10 cellular contexts compared by ENCODE assay signal in the genomic region with DNA sequence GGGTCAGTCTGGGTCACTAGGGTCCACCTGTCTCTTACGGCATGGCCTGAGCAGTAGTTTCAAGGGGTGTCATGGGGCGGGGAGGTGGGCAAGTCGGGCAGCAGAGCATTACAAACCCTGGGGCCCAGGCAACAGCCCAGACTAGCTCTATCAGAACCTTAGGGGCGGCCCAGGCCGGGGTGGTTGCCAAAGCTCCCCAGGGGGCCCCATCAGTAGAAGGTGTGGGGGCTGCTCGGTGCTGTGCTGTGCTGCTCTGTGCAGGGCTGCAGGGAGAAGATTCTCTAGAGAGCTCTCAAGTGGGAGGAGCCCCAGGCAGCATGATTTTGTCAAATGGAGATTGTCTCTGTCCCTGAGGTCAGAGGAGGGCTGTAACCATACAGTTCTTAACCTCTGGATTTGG. TPM values are rescaled to one million over a fixed set of nuclear protein-coding genes. Genes with fewer than 3 reads are reported as not detected.
A peak's percentile ranks its signal among the peaks of the same experiment; 100 is the strongest.
DNase-seq lines count a peak whose midpoint lies in the region; ATAC-seq and TF ChIP-seq lines count a peak whose summit lies in the region.
"Had no signal": no experiment of that assay in that cellular context is flagged by ENCODE, and none has a peak within 500 bp of the region (broad histone marks: within the 10 kb centered on the region; RNA-seq: fewer than 3 reads in every experiment).

No MANE protein-coding gene starts in this region.

- TF ChIP-seq EP300 in esophagus muscularis mucosa (IDR thresholded peaks at IDR 0.05), result no peak

- intact Hi-C loops in esophagus muscularis mucosa (cut with DNase I), result no loop called here

- H3K9me3 ChIP-seq in esophagus muscularis mucosa, result no peaks in the 10 kb centered on the region

- TF ChIP-seq POLR2A in esophagus muscularis mucosa (IDR thresholded peaks at IDR 0.05; ENCODE audit: low read depth), result no peak

- DNase-seq in HUDEP-2 (lab: John Stamatoyannopoulos, UW; ENCODE audit: unreplicated experiment in 76 of 76) (peak in 70 of 76 experiments; percentile 20 to 96 (median 56)), NCI-H510A (lab: John Stamatoyannopoulos, UW) (no peak), esophagus muscularis mucosa (ENCODE audit: extremely low spot score) (no peak), left lobe of liver (ENCODE audit: low spot score) (no peak)
- DNase-seq in effector CD8-positive, alpha-beta T cell (lab: John Stamatoyannopoulos, UW), result peak; percentile 11

- peak; percentile 27 for ATAC-seq in GM18499 (IDR thresholded peaks at IDR 0.05; ENCODE audit: insufficient read depth, unreplicated experiment)
- peak; percentile 32 for ATAC-seq in GM21423 (IDR thresholded peaks at IDR 0.05; ENCODE audit: unreplicated experiment)
- no peak for ATAC-seq in SK-N-SH treated with all-trans-retinoic acid at 6 μM for 48 hours
- ATAC-seq in left lobe of liver, result no peak

- H3K4me1 ChIP-seq in esophagus muscularis mucosa, result peaks cover 0 to 7% (median 7%) of the 10 kb centered on the region in 4 donors

- H3K36me3 ChIP-seq in esophagus muscularis mucosa, result no peaks in the 10 kb centered on the region

- no peak for TF ChIP-seq CTCF in esophagus muscularis mucosa (IDR thresholded peaks at IDR 0.05)

- no peaks in the 10 kb centered on the region for H3K27me3 ChIP-seq in esophagus muscularis mucosa

- no peak overlapping the region for H3K4me3 ChIP-seq in esophagus muscularis mucosa

- 87% methylated on average over 3 of the region's 6 CpGs for whole genome bisulfite sequencing in esophagus muscularis mucosa

- no peak overlapping the region for H3K27ac ChIP-seq in esophagus muscularis mucosa (replicated peaks in 1 of 4)
- H3K27ac ChIP-seq: epithelial cell of prostate had no signal

TF ChIP-seq in SK-N-SH treated with all-trans-retinoic acid at 6 μM for 48 hours, 23 proteins besides CTCF, POLR2A, EP300 and RAD21:
- no peak for TF ChIP-seq ISL1 (CRISPR knock-in tag; IDR thresholded peaks at IDR 0.05)
- no peak for TF ChIP-seq GLIS3 (CRISPR knock-in tag; IDR thresholded peaks at IDR 0.05)
- TF ChIP-seq ZNF70 (CRISPR knock-in tag; IDR thresholded peaks at IDR 0.05), result no peak
- no peak for TF ChIP-seq BACH2 (CRISPR knock-in tag; IDR thresholded peaks at IDR 0.05; ENCODE audit: borderline replicate concordance)
- no peak for TF ChIP-seq ZFP3 (CRISPR knock-in tag; IDR thresholded peaks at IDR 0.05)
- no peak for TF ChIP-seq PPARA (CRISPR knock-in tag; IDR thresholded peaks at IDR 0.05; ENCODE audit: borderline replicate concordance)
- TF ChIP-seq ZC3H10 (CRISPR knock-in tag; IDR thresholded peaks at IDR 0.05), result no peak
- no peak for TF ChIP-seq ARNTL (CRISPR knock-in tag; IDR thresholded peaks at IDR 0.05; ENCODE audit: borderline replicate concordance, low read depth)
- TF ChIP-seq, protein P1, sequence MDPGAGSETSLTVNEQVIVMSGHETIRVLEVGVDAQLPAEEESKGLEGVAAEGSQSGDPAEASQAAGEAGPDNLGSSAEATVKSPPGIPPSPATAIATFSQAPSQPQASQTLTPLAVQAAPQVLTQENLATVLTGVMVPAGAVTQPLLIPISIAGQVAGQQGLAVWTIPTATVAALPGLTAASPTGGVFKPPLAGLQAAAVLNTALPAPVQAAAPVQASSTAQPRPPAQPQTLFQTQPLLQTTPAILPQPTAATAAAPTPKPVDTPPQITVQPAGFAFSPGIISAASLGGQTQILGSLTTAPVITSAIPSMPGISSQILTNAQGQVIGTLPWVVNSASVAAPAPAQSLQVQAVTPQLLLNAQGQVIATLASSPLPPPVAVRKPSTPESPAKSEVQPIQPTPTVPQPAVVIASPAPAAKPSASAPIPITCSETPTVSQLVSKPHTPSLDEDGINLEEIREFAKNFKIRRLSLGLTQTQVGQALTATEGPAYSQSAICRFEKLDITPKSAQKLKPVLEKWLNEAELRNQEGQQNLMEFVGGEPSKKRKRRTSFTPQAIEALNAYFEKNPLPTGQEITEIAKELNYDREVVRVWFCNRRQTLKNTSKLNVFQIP (CRISPR knock-in tag; IDR thresholded peaks at IDR 0.05; ENCODE audit: borderline replicate concordance, low read depth), result no peak
- TF ChIP-seq ZNF8 (CRISPR knock-in tag; IDR thresholded peaks at IDR 0.05), result no peak
- no peak for TF ChIP-seq TCF4 (CRISPR knock-in tag; IDR thresholded peaks at IDR 0.05; ENCODE audit: borderline replicate concordance)
- TF ChIP-seq OSR1 (CRISPR knock-in tag; IDR thresholded peaks at IDR 0.05), result no peak
- TF ChIP-seq ZFP30 (CRISPR knock-in tag; IDR thresholded peaks at IDR 0.05), result no peak
- TF ChIP-seq, protein P2, sequence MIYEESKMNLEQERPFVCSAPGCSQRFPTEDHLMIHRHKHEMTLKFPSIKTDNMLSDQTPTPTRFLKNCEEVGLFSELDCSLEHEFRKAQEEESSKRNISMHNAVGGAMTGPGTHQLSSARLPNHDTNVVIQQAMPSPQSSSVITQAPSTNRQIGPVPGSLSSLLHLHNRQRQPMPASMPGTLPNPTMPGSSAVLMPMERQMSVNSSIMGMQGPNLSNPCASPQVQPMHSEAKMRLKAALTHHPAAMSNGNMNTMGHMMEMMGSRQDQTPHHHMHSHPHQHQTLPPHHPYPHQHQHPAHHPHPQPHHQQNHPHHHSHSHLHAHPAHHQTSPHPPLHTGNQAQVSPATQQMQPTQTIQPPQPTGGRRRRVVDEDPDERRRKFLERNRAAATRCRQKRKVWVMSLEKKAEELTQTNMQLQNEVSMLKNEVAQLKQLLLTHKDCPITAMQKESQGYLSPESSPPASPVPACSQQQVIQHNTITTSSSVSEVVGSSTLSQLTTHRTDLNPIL (CRISPR knock-in tag; IDR thresholded peaks at IDR 0.05; ENCODE audit: low read depth), result no peak
- TF ChIP-seq, protein P3, sequence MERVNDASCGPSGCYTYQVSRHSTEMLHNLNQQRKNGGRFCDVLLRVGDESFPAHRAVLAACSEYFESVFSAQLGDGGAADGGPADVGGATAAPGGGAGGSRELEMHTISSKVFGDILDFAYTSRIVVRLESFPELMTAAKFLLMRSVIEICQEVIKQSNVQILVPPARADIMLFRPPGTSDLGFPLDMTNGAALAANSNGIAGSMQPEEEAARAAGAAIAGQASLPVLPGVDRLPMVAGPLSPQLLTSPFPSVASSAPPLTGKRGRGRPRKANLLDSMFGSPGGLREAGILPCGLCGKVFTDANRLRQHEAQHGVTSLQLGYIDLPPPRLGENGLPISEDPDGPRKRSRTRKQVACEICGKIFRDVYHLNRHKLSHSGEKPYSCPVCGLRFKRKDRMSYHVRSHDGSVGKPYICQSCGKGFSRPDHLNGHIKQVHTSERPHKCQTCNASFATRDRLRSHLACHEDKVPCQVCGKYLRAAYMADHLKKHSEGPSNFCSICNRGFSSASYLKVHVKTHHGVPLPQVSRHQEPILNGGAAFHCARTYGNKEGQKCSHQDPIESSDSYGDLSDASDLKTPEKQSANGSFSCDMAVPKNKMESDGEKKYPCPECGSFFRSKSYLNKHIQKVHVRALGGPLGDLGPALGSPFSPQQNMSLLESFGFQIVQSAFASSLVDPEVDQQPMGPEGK (CRISPR knock-in tag; IDR thresholded peaks at IDR 0.05; ENCODE audit: borderline replicate concordance), result no peak
- no peak for TF ChIP-seq TOX (CRISPR knock-in tag; IDR thresholded peaks at IDR 0.05; ENCODE audit: borderline replicate concordance)

RNA-seq across cellular contexts. Expression of a gene that starts 36.4 kb away (rescaled TPM):
- 1 to 10 TPM in 3 of 4 donors, under 1 TPM in 1; 0.42 to 4.8 (median 1.5) TPM for total RNA-seq in esophagus muscularis mucosa
- total RNA-seq in left lobe of liver, result 0.96 TPM
- total RNA-seq: NCI-H460 had no signal

Comparison
In these comparisons a context has a peak if more than half of its experiments do, and no peak if none do; other contexts are left out.
1. ATAC-seq: peak in GM18499 (single experiment) and GM21423 (single experiment); none in SK-N-SH treated with all-trans-retinoic acid at 6 μM for 48 hours (single experiment) and left lobe of liver (single experiment).
2. DNase-seq: peak in HUDEP-2 (70 of 76) and effector CD8-positive, alpha-beta T cell (single experiment); none in NCI-H510A (single experiment), esophagus muscularis mucosa (single experiment) and left lobe of liver (single experiment).